Comparison of ENCODE assay signal across 17 cellular contexts in the genomic region with DNA sequence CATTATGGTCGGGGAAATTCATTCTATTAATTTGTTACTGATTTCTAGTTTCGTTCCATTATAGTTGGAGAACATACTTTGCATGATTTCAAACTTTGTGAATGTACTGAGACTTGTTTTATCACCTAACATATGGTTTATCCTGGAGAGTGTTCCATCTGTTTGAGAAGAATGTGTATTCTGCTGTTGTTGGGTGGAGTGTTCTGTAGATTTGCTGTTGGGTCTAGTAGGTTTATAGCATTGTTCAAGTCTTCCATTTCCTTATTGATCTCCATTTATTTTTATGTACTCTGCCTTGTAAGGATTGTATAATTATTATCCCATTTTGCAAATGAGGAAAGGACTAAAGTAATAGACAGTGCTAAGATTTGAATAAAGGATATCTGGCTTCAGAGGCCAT.
DNase-seq lines count a peak whose midpoint lies in the region; ATAC-seq, FAIRE-seq and TF ChIP-seq lines count a peak whose summit lies in the region.
"Had no signal": no experiment of that assay in that cellular context is flagged by ENCODE, and none has a peak within 500 bp of the region (broad histone marks: within the 10 kb centered on the region; RNA-seq: fewer than 3 reads in every experiment).

No MANE protein-coding gene starts in this region.

- peak; percentile 72 for FAIRE-seq in pancreas (lab: Jason Lieb, UNC)
- FAIRE-seq: A549, D721Med, G401.6 had no signal

- H3K36me3 ChIP-seq in pancreas, result peaks cover 3 to 14% (median 4%) of the 10 kb centered on the region in 3 donors

- H3K4me1 Mint-ChIP-seq in T-helper 17 cell (peaks cover 11% of the 10 kb centered on the region), endothelial cell (ENCODE audit: unreplicated experiment) (peaks cover 17% of the 10 kb centered on the region)

- no peak overlapping the region for H3K4me3 ChIP-seq in pancreas
- H3K4me3 ChIP-seq: A549 had no signal

- H3K36me3 Mint-ChIP-seq in T-helper 17 cell (ENCODE audit: low read depth) (peaks cover 5% of the 10 kb centered on the region), endothelial cell (ENCODE audit: low read depth, unreplicated experiment) (peaks cover 17% of the 10 kb centered on the region)

- H3K27me3 ChIP-seq in pancreas, result no peaks in the 10 kb centered on the region

- ATAC-seq in T-helper 17 cell, result no peak
- no peak for ATAC-seq in pancreas
- ATAC-seq in GM21825 (IDR thresholded peaks at IDR 0.05; ENCODE audit: unreplicated experiment), result no peak
- ATAC-seq: A549; CD8-positive, alpha-beta T cell had no signal

- H3K27ac ChIP-seq in pancreas, result no peak overlapping the region
- H3K27ac ChIP-seq: A549, HL-60 had no signal

- DNase-seq in T-helper 17 cell (no peak), endothelial cell (ENCODE audit: low spot score) (no peak), pancreas (no peak), kidney tubule cell (ENCODE audit: low spot score) (no peak), NCI-H1092 treated with DMSO at 0.1 percent for 48 hours (lab: John Stamatoyannopoulos, UW) (no peak)
- DNase-seq in stimulated activated CD8-positive, alpha-beta memory T cell treated with anti-CD3 and anti-CD28 coated beads, Interleukin-4, amount 100 ng/mL, for 48 hours, result no peak
- DNase-seq: CD8-positive, alpha-beta T cell; COR-L47; DMS153; DMS79 treated with DMSO at 0.1 percent for 48 hours; EL had no signal

- peaks cover 8 to 32% (median 31%) of the 10 kb centered on the region in 3 donors for H3K4me1 ChIP-seq in pancreas
- H3K4me1 ChIP-seq: A549 had no signal

- no peaks in the 10 kb centered on the region for H3K27me3 Mint-ChIP-seq in T-helper 17 cell
- H3K27me3 Mint-ChIP-seq in endothelial cell (ENCODE audit: unreplicated experiment), result no peaks in the 10 kb centered on the region

- H3K9me3 ChIP-seq in T-helper 17 cell (ENCODE audit: control insufficient read depth, low read length, poor library complexity, severe bottlenecking) (no peaks in the 10 kb centered on the region), pancreas (no peaks in the 10 kb centered on the region)
- H3K9me3 ChIP-seq: A549 had no signal

- intact Hi-C loops in pancreas (cut with DNase I), result no loop called here

- WGBS in pancreas, 2 donors, result 96 to 97% methylated on average over 2 of the region's 2 CpGs

- TF ChIP-seq CTCF in endothelial cell (IDR thresholded peaks at IDR 0.05; ENCODE audit: unreplicated experiment), result no peak
- TF ChIP-seq CTCF in pancreas (IDR thresholded peaks at IDR 0.05), result no peak

- H3K4me3 Mint-ChIP-seq in T-helper 17 cell (no peak overlapping the region), endothelial cell (ENCODE audit: unreplicated experiment) (no peak overlapping the region)
- H3K4me3 Mint-ChIP-seq: CD14-positive monocyte; CD8-positive, alpha-beta T cell had no signal

- H3K27ac Mint-ChIP-seq in T-helper 17 cell (peak overlapping the region; percentile 67), endothelial cell (ENCODE audit: unreplicated experiment) (peak overlapping the region; percentile 11)
- H3K27ac Mint-ChIP-seq: CD8-positive, alpha-beta T cell had no signal

- no peaks in the 10 kb centered on the region for H3K9me3 Mint-ChIP-seq in endothelial cell (ENCODE audit: unreplicated experiment)
- H3K9me3 Mint-ChIP-seq: CD14-positive monocyte; CD8-positive, alpha-beta T cell had no signal
